Comparison of ENCODE assay signal across 8 cellular contexts in genomic region chrX:48918644-48919340, GRCh38. TPM values are rescaled to one million over a fixed set of nuclear protein-coding genes. Genes with fewer than 3 reads are reported as not detected.
DNase-seq lines count a peak whose midpoint lies in the region; ATAC-seq, FAIRE-seq and TF ChIP-seq lines count a peak whose summit lies in the region.

PIM2 (minus strand) TSS chrX:48919024; CDS start chrX:48918834, 190 bp downstream.

- no peaks in the 10 kb centered on the region for H3F3A ChIP-seq in OCI-LY1 (ENCODE audit: insufficient read depth, low read length)

- H3K9me1 ChIP-seq in endothelial cell of umbilical vein (replicated peaks; ENCODE audit: control insufficient read depth, extremely low read depth, insufficient read depth, low read length) = no peaks in the 10 kb centered on the region

- dilution Hi-C loops in endothelial cell of umbilical vein (cut with MboI; ENCODE audit: extremely low pct_ligation_motif_present, low sequenced_read_pairs) = no loop called here

- POLR2A ChIA-PET in endothelial cell of umbilical vein (lab: Charles Lee) = no interaction called here

- peak; percentile 66 for ATAC-seq in GM21526 (IDR thresholded peaks at IDR 0.05; ENCODE audit: low FRiP score, unreplicated experiment)

- H3K27me3 ChIP-seq in OCI-LY1 (ENCODE audit: insufficient read depth, low read length) = no peaks in the 10 kb centered on the region
- no peaks in the 10 kb centered on the region for H3K27me3 ChIP-seq in endothelial cell of umbilical vein (ENCODE audit: control insufficient read depth in 2 of 2, insufficient read depth in 2 of 2, low read length in 2 of 2)

- FAIRE-seq in endothelial cell of umbilical vein (lab: Jason Lieb, UNC) = peak; percentile 97

- H3K4me1 ChIP-seq in OCI-LY1 (ENCODE audit: insufficient read depth, low read length, severe bottlenecking) = peaks cover 54% of the 10 kb centered on the region
- peaks cover 2% of the 10 kb centered on the region for H3K4me1 ChIP-seq in endothelial cell of umbilical vein (ENCODE audit: control insufficient read depth, extremely low read depth, insufficient read depth, low read length)

- H3K36me3 ChIP-seq in OCI-LY1 (ENCODE audit: insufficient read depth, low read length) (peaks cover 54% of the 10 kb centered on the region), endothelial cell of umbilical vein (ENCODE audit: control insufficient read depth in 2 of 2, extremely low read depth in 1 of 2, insufficient read depth in 2 of 2, low read length in 2 of 2) (peaks cover 0 to 4% of the 10 kb centered on the region in 2 experiments)

- H3K27ac ChIP-seq in OCI-LY1 (ENCODE audit: low read depth, low read length, poor library complexity, severe bottlenecking) = peak within 1 kb of the TSS; percentile 93
- H3K27ac ChIP-seq in endothelial cell of umbilical vein (ENCODE audit: insufficient read depth, low read depth, low read length) = peak within 1 kb of the TSS; percentile 31

- intact Hi-C loops in endothelial cell of umbilical vein (cut with micrococcal nuclease) = loop anchor here (1.0 kb wide), 1 partner anchor 40 kb away; no protein-coding TSS in a partner anchor

- H2AFZ ChIP-seq in OCI-LY1 (ENCODE audit: low read length) (no peak within 1 kb of the TSS), endothelial cell of umbilical vein (ENCODE audit: low read depth, low read length) (peak within 1 kb of the TSS; percentile 27)

- no TSS peak for BruUV-seq in endothelial cell of umbilical vein (replicated peaks; lab: Mats Ljungman, UMichigan)

- H3K79me2 ChIP-seq in OCI-LY1 (ENCODE audit: insufficient read depth, low read length) (peaks cover 15% of the 10 kb centered on the region; the same call in 1 of the 2 replicates), endothelial cell of umbilical vein (ENCODE audit: control insufficient read depth, insufficient read depth, low read length) (peaks cover 2% of the 10 kb centered on the region)

- TF ChIP-seq CTCF in OCI-LY1 (IDR thresholded peaks at IDR 0.05; ENCODE audit: low read length) (no peak), endothelial cell of umbilical vein (IDR thresholded peaks at IDR 0.05; ENCODE audit: extremely low read depth in 1 of 2, insufficient read depth in 1 of 2, low read depth in 1 of 2, low read length in 2 of 2) (no peak)

- H3K9me2 ChIP-seq in OCI-LY1 (ENCODE audit: low read depth, low read length) = no peaks in the 10 kb centered on the region

- CTCF ChIA-PET in endothelial cell of umbilical vein (lab: Charles Lee) = interaction anchor here (1.0 kb wide), 1 partner anchor 27 kb away, joined by 3 read pairs; no protein-coding TSS in a partner anchor

- peak; percentile 81 for TF ChIP-seq POLR2A in endothelial cell of umbilical vein (IDR thresholded peaks at IDR 0.05; ENCODE audit: low read depth, low read length)

- H3K4me2 ChIP-seq in OCI-LY1 (ENCODE audit: low read length) (peak within 1 kb of the TSS; percentile 75), endothelial cell of umbilical vein (ENCODE audit: insufficient read depth, low read length) (peak within 1 kb of the TSS; percentile 46)

- DNase-seq in D341Med (ENCODE audit: low spot score) (peak; percentile 88), HuH-7.5 (ENCODE audit: low spot score) (peak; percentile 89), endothelial cell of umbilical vein (ENCODE audit: low read depth, low spot score) (peak; percentile 89), middle frontal gyrus (ENCODE audit: extremely low spot score, low spot score) (peak; percentile 66)
- DNase-seq in activated CD8-positive, alpha-beta memory T cell treated with anti-CD3 and anti-CD28 coated beads, Interleukin-2, amount 50 U/mL, for 24 hours (ENCODE audit: extremely low read depth) = peak; percentile 78
- peak; percentile 80 to 83 for DNase-seq in stimulated activated CD8-positive, alpha-beta memory T cell treated with anti-CD3 and anti-CD28 coated beads, Interleukin-2, amount 100 ng/mL, for 48 hours (ENCODE audit: low read depth in 2 of 2)

- no peaks in the 10 kb centered on the region for H3K9me3 ChIP-seq in OCI-LY1 (ENCODE audit: low read length)
- H3K9me3 ChIP-seq in endothelial cell of umbilical vein (replicated peaks; ENCODE audit: control insufficient read depth, insufficient read depth, low read length) = no peaks in the 10 kb centered on the region

- H3K9ac ChIP-seq in OCI-LY1 (ENCODE audit: low read length) (peak within 1 kb of the TSS; percentile 100), endothelial cell of umbilical vein (replicated peaks; ENCODE audit: extremely low read depth, insufficient read depth, low read length) (no peak within 1 kb of the TSS)

- H3K4me3 ChIP-seq in OCI-LY1 (ENCODE audit: low read depth, low read length, poor library complexity, severe bottlenecking) = peak within 1 kb of the TSS; percentile 99
- peak within 1 kb of the TSS; percentile 50 to 63 (median 61) for H3K4me3 ChIP-seq in endothelial cell of umbilical vein (replicated peaks in 1 of 3; ENCODE audit: insufficient read depth in 1 of 3, low read depth in 1 of 3, low read length in 3 of 3)

- H4K20me1 ChIP-seq in OCI-LY1 (ENCODE audit: insufficient read depth, low read length) (no peaks in the 10 kb centered on the region), endothelial cell of umbilical vein (replicated peaks; ENCODE audit: control insufficient read depth, extremely low read depth, insufficient read depth, low read length) (no peaks in the 10 kb centered on the region)

TF ChIP-seq in endothelial cell of umbilical vein, 7 proteins besides CTCF, POLR2A, EP300 and RAD21:
- TF ChIP-seq EZH2 (IDR thresholded peaks at IDR 0.05; ENCODE audit: borderline replicate concordance, low read depth, low read length, severe bottlenecking) (no peak), POLR2AphosphoS5 (IDR thresholded peaks at IDR 0.05; ENCODE audit: insufficient read depth, low read depth, low read length) (peak; percentile 83)

RNA-seq across cellular contexts. Expression of gene PIM2, which starts in this region (rescaled TPM):
- total RNA-seq in endothelial cell of umbilical vein = 5.5 and 7.4 TPM in 2 replicates
- 7.4 and 7.5 TPM in 2 replicates for polyA plus RNA-seq in endothelial cell of umbilical vein
- 4.5 TPM in 2 replicates for polyA plus RNA-seq in endothelial cell of umbilical vein (2011; cell fraction: cytosol; rRNA removed)
- 8.7 and 9.7 TPM in 2 replicates for polyA plus RNA-seq in endothelial cell of umbilical vein (2011; cell fraction: nucleus; rRNA removed)
- 4.6 and 5.1 TPM in 2 replicates for polyA plus RNA-seq in endothelial cell of umbilical vein (2012)
- polyA minus RNA-seq in endothelial cell of umbilical vein = 9.7 and 11.9 TPM in 2 replicates
- polyA minus RNA-seq in endothelial cell of umbilical vein (2011; cell fraction: cytosol; rRNA and poly(A)+ RNA removed) = 9.1 TPM
- polyA minus RNA-seq in endothelial cell of umbilical vein (2011; cell fraction: nucleus; rRNA and poly(A)+ RNA removed) = 5.0 and 5.1 TPM in 2 replicates

Comparison
In these comparisons a context has a peak if more than half of its experiments do, and no peak if none do; other contexts are left out.
1. Peak in every context shown above with its lines: DNase-seq, ATAC-seq, H3K4me3 ChIP-seq and H3K27ac ChIP-seq.